ENCODE assay signal across 9 cellular contexts in the genomic region with DNA sequence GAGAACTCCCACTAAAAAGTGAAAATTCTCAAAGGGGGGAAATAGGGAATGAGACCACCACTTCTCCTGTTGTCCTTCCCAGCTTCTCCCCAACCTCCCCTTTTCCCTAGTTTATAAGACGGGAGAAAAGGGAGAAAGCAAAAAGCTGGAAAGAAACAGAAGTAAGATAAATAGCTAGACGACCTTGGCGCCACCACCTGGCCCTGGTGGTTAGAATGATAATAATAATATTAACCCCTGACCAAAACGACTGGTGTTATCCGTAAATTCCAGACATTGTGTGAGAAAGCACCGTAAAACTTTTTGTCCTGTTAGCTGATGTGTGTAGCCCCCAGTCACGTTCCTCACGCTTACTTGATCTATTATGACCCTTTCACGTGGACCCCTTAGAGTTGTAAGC. TPM values are rescaled to one million over a fixed set of nuclear protein-coding genes. Genes with fewer than 3 reads are reported as not detected.
A peak's percentile ranks its signal among the peaks of the same experiment; 100 is the strongest.
DNase-seq lines count a peak whose midpoint lies in the region; ATAC-seq, FAIRE-seq and TF ChIP-seq lines count a peak whose summit lies in the region.
"Not testable (repeated sequence)": the region's sequence is repeated elsewhere in the genome, so short reads cannot be mapped to it uniquely, and the experiment has no call there.
"Had no signal": no experiment of that assay in that cellular context is flagged by ENCODE, and none has a peak within 500 bp of the region (broad histone marks: within the 10 kb centered on the region; RNA-seq: fewer than 3 reads in every experiment).

No MANE protein-coding gene starts in this region.

- not testable (repeated sequence) for H3K79me2 ChIP-seq in DOHH2 (ENCODE audit: control insufficient read depth, low read length); astrocyte (ENCODE audit: insufficient read depth, low read length); H1 (ENCODE audit: control insufficient read depth in 1 of 2, insufficient read depth in 2 of 2, low read length in 2 of 2)

- H4K8ac ChIP-seq in H1 (ENCODE audit: extremely low read depth, insufficient read depth, low read length); mesenchymal stem cell (ENCODE audit: low read length): not testable (repeated sequence)

- H4K20me1 ChIP-seq in DOHH2 (ENCODE audit: control insufficient read depth, insufficient read depth, low read depth, low read length); astrocyte (ENCODE audit: insufficient read depth, low read length); H1 (replicated peaks in 1 of 2; ENCODE audit: control insufficient read depth in 1 of 2, insufficient read depth in 2 of 2, low read length in 2 of 2): not testable (repeated sequence)

- H2BK20ac ChIP-seq in H1 (ENCODE audit: low read length): not testable (repeated sequence)

- peak; percentile 29; the same call in 2 of the 3 replicates for TF ChIP-seq CTCF in A549 (IDR thresholded peaks at IDR 0.05)
- peak; percentile 9 for TF ChIP-seq CTCF in DOHH2 (IDR thresholded peaks at IDR 0.05; ENCODE audit: low read depth, low read length, poor library complexity, severe bottlenecking)
- not testable (repeated sequence) for TF ChIP-seq CTCF in astrocyte (IDR thresholded peaks at IDR 0.05; ENCODE audit: insufficient read depth, low read depth, low read length); H1 (IDR thresholded peaks at IDR 0.05; ENCODE audit: control extremely low read depth in 1 of 3, insufficient read depth in 1 of 3, low read depth in 1 of 3, low read length in 3 of 3); spleen (IDR thresholded peaks at IDR 0.05 in 8 of 11, conservative IDR thresholded peaks at IDR 0.05 in 3 of 11)

- not testable (repeated sequence) for H3F3A ChIP-seq in DOHH2 (ENCODE audit: control insufficient read depth, insufficient read depth)

- WGBS in A549 (ENCODE audit: missing lambda C conversion rate): 36% methylated on average over 9 of the region's 9 CpGs
- 75% methylated on average over 9 of the region's 9 CpGs; no CpG with 5 or more reads in 1 of the 2 experiments for WGBS in H1 (ENCODE audit: extremely low coverage in 1 of 2, insufficient coverage in 1 of 2, insufficient read length in 1 of 2, insufficient replicate concordance in 2 of 2, low coverage in 1 of 2, low lambda C conversion rate in 2 of 2, missing lambda C conversion rate in 1 of 2), 2 experiments
- WGBS in mesenchymal stem cell: 82% methylated on average over 9 of the region's 9 CpGs
- 78 to 86% (median 83%) methylated on average over 9 of the region's 9 CpGs for WGBS in spleen, 5 donors

- H3K36me3 Mint-ChIP-seq in astrocyte (ENCODE audit: low read depth, unreplicated experiment): not testable (repeated sequence)

- H3K36me3 ChIP-seq in DOHH2 (ENCODE audit: control insufficient read depth, low read length); astrocyte (ENCODE audit: insufficient read depth, low read length); H1 (ENCODE audit: control insufficient read depth in 2 of 4, insufficient read depth in 4 of 4, low read length in 3 of 4); mesenchymal stem cell (ENCODE audit: control insufficient read depth in 1 of 2, insufficient read depth in 2 of 2, low read depth in 1 of 2, low read length in 2 of 2); spleen: not testable (repeated sequence)

- peak overlapping the region; percentile 22 for H3K9ac ChIP-seq in astrocyte (ENCODE audit: low read length)
- not testable (repeated sequence) for H3K9ac ChIP-seq in H1 (replicated peaks in 1 of 4; ENCODE audit: extremely low read depth in 1 of 4, low read depth in 3 of 4, low read length in 3 of 4); mesenchymal stem cell (ENCODE audit: low read length)

- DNase-seq in A549 (ENCODE audit: low read depth in 1 of 2, low spot score in 1 of 2); astrocyte (ENCODE audit: low read depth); H1 (ENCODE audit: low read depth in 1 of 2, low spot score in 2 of 2); mesenchymal stem cell; spleen: not testable (repeated sequence)
- peak; percentile 19 for DNase-seq in NCI-H510A treated with DMSO at 0.1 percent for 48 hours (lab: John Stamatoyannopoulos, UW)

- POLR2A ChIA-PET in A549 (lab: Yijun Ruan, JAX) (interaction anchor here (1.0 kb wide), 1 partner anchor 56 kb away, joined by 3 read pairs; the partner anchor contains the start of gene NCL), H1 (lab: Charles Lee; ENCODE audit: partially characterized antibody) (interaction anchor here (1.1 to 20.1 kb wide), 4 partner anchors 7 to 56 kb away, joined by 3 to 235 read pairs (median 52); partner anchors contain the start of gene NCL)

- H2BK120ac ChIP-seq in H1 (replicated peaks; ENCODE audit: low read depth, low read length); mesenchymal stem cell (ENCODE audit: low read depth, low read length): not testable (repeated sequence)

- H3K4me3 ChIP-seq in A549; DOHH2 (ENCODE audit: low read length); astrocyte (ENCODE audit: insufficient read depth, low read depth, low read length); H1 (ENCODE audit: extremely low read depth in 1 of 4, insufficient read depth in 2 of 4, low read depth in 3 of 4, low read length in 4 of 4); mesenchymal stem cell (ENCODE audit: insufficient read depth in 1 of 2, low read depth in 1 of 2, low read length in 2 of 2); spleen: not testable (repeated sequence)

- H3K79me1 ChIP-seq in H1 (ENCODE audit: low read depth, low read length); mesenchymal stem cell (replicated peaks; ENCODE audit: low read length, poor library complexity, severe bottlenecking): not testable (repeated sequence)

- not testable (repeated sequence) for H3K56ac ChIP-seq in H1 (replicated peaks; ENCODE audit: insufficient read length, low read depth, low read length)

- H3K23me2 ChIP-seq in H1 (ENCODE audit: low read depth, low read length): not testable (repeated sequence)

- not testable (repeated sequence) for H3K27me3 ChIP-seq in DOHH2 (ENCODE audit: control insufficient read depth, low read length); astrocyte (ENCODE audit: insufficient read depth, low read length); H1 (replicated peaks in 1 of 4; ENCODE audit: control insufficient read depth in 3 of 4, extremely low read depth in 1 of 4, insufficient read depth in 3 of 4, low read length in 3 of 4)
- H3K27me3 ChIP-seq in mesenchymal stem cell (ENCODE audit: control insufficient read depth in 1 of 2, insufficient read depth in 1 of 2, low read length in 2 of 2): peaks cover 0 to 22% of the 10 kb centered on the region in 2 experiments
- H3K27me3 ChIP-seq in spleen (replicated peaks in 1 of 7): peaks cover 0 to 17% (median 5%) of the 10 kb centered on the region in 7 donors

- H4K91ac ChIP-seq in H1 (replicated peaks; ENCODE audit: insufficient read length, low read length); mesenchymal stem cell (ENCODE audit: low read length): not testable (repeated sequence)

- not testable (repeated sequence) for FAIRE-seq in A549 (lab: Jason Lieb, UNC); astrocyte (lab: Jason Lieb, UNC); H1 (lab: Jason Lieb, UNC)

- not testable (repeated sequence) for H3K23ac ChIP-seq in H1 (ENCODE audit: insufficient read length); mesenchymal stem cell (ENCODE audit: low read length in 2 of 2)

- H3K4me2 ChIP-seq in A549; DOHH2 (ENCODE audit: low read length); H1 (ENCODE audit: insufficient read depth in 1 of 2, low read depth in 2 of 2, low read length in 2 of 2); mesenchymal stem cell (ENCODE audit: low read length, poor library complexity, severe bottlenecking): not testable (repeated sequence)
- peak overlapping the region; percentile 48 for H3K4me2 ChIP-seq in astrocyte (ENCODE audit: low read length)

- H3K27ac Mint-ChIP-seq in astrocyte (ENCODE audit: unreplicated experiment): peak overlapping the region; percentile 78

- not testable (repeated sequence) for H4K5ac ChIP-seq in H1 (ENCODE audit: insufficient read length, low read depth, low read length)

- peaks cover 25% of the 10 kb centered on the region for H3K4me1 Mint-ChIP-seq in astrocyte (ENCODE audit: low read depth, unreplicated experiment)

- not testable (repeated sequence) for H2BK15ac ChIP-seq in H1 (ENCODE audit: low read length); mesenchymal stem cell (ENCODE audit: low read depth, poor library complexity, severe bottlenecking)

- intact Hi-C loops in spleen (cut with DNase I; ENCODE audit: low total_unique reads): not testable (repeated sequence)

- not testable (repeated sequence) for H2BK5ac ChIP-seq in H1 (ENCODE audit: low read depth, low read length); mesenchymal stem cell (ENCODE audit: low read depth, low read length, poor library complexity, severe bottlenecking)

- not testable (repeated sequence) for ATAC-seq in A549

- H3K27me3 Mint-ChIP-seq in astrocyte (ENCODE audit: low read depth, unreplicated experiment): not testable (repeated sequence)

- H3K9me2 ChIP-seq in DOHH2 (replicated peaks; ENCODE audit: control insufficient read depth, low read length): not testable (repeated sequence)

- H3K9me3 ChIP-seq in A549; astrocyte (ENCODE audit: insufficient read depth, low read depth, low read length); H1 (ENCODE audit: insufficient read depth in 2 of 2, low read depth in 1 of 2, low read length in 1 of 2); mesenchymal stem cell (ENCODE audit: control insufficient read depth, low read length): not testable (repeated sequence)
- peaks cover 10% of the 10 kb centered on the region for H3K9me3 ChIP-seq in DOHH2 (ENCODE audit: control insufficient read depth, insufficient read depth, low read length)
- peaks cover 0 to 12% (median 8%) of the 10 kb centered on the region in 8 donors for H3K9me3 ChIP-seq in spleen

- CTCF ChIA-PET in A549 (lab: Yijun Ruan, JAX): interaction anchor here (0.7 to 20.2 kb wide), 9 partner anchors 8 to 304 kb away, joined by 3 to 333 read pairs (median 4); partner anchors contain the start of gene B3GNT7
- CTCF ChIA-PET in H1 (lab: Charles Lee; ENCODE audit: partially characterized antibody): interaction anchor here (0.6 to 32.5 kb wide), 21 partner anchors 4 to 481 kb away, joined by 3 to 617 read pairs (median 7); partner anchors contain the start of gene B3GNT7

- not testable (repeated sequence) for H3K4me1 ChIP-seq in A549
- peaks cover 39% of the 10 kb centered on the region for H3K4me1 ChIP-seq in DOHH2 (ENCODE audit: control insufficient read depth, low read length)
- peaks cover 24% of the 10 kb centered on the region for H3K4me1 ChIP-seq in astrocyte (ENCODE audit: insufficient read depth, low read length)
- peaks cover 6 to 21% (median 17%) of the 10 kb centered on the region in 4 experiments for H3K4me1 ChIP-seq in H1 (replicated peaks in 1 of 4; ENCODE audit: control insufficient read depth in 3 of 4, insufficient read depth in 4 of 4, low read length in 3 of 4)
- H3K4me1 ChIP-seq in mesenchymal stem cell (ENCODE audit: control insufficient read depth, insufficient read depth, low read depth, low read length): peaks cover 16% of the 10 kb centered on the region
- peaks cover 6 to 36% (median 30%) of the 10 kb centered on the region in 6 donors for H3K4me1 ChIP-seq in spleen

- H3K4ac ChIP-seq in H1 (replicated peaks; ENCODE audit: insufficient read length, low read depth, low read length); mesenchymal stem cell (ENCODE audit: low read depth in 1 of 2, low read length in 2 of 2): not testable (repeated sequence)

- TF ChIP-seq RAD21 in A549 (conservative IDR thresholded peaks at IDR 0.05 in 1 of 2, IDR thresholded peaks at IDR 0.05 in 1 of 2): peak in 1 of 2 experiments; percentile 25; a peak in 2 of 5 replicates
- 0 out of 4 replicates have a peak, but pooled peaks of 1 of the 2 experiments have one; percentile 3 for TF ChIP-seq RAD21 in H1 (IDR thresholded peaks at IDR 0.05 in 1 of 2, conservative IDR thresholded peaks at IDR 0.05 in 1 of 2; ENCODE audit: low read depth in 2 of 2, low read length in 2 of 2)

- not testable (repeated sequence) for H3K9me3 Mint-ChIP-seq in astrocyte (ENCODE audit: unreplicated experiment)

- H2AK5ac ChIP-seq in H1 (ENCODE audit: low read depth, low read length); mesenchymal stem cell (ENCODE audit: low read length, severe bottlenecking): not testable (repeated sequence)

- not testable (repeated sequence) for TF ChIP-seq EP300 in A549 (IDR thresholded peaks at IDR 0.05); H1 (IDR thresholded peaks at IDR 0.05; ENCODE audit: borderline replicate concordance in 1 of 2, low read depth in 2 of 2, low read length in 2 of 2)

- not testable (repeated sequence) for H2AFZ ChIP-seq in astrocyte (ENCODE audit: low read depth, low read length); H1 (ENCODE audit: low read length); mesenchymal stem cell (ENCODE audit: low read depth, low read length)

- not testable (repeated sequence) for H3K18ac ChIP-seq in H1 (ENCODE audit: extremely low read depth, low read length); mesenchymal stem cell (ENCODE audit: low read depth in 1 of 2, low read length in 2 of 2)

- not testable (repeated sequence) for TF ChIP-seq POLR2A in A549 (IDR thresholded peaks at IDR 0.05; ENCODE audit: low read length); H1 (IDR thresholded peaks at IDR 0.05; ENCODE audit: control extremely low read depth in 1 of 2, low read depth in 2 of 2, low read length in 2 of 2); spleen (IDR thresholded peaks at IDR 0.05)

- 0 out of 2 replicates have a peak overlapping the region, but pooled peaks have one; percentile 68 for H2BK12ac ChIP-seq in H1 (ENCODE audit: low read depth, low read length)
- not testable (repeated sequence) for H2BK12ac ChIP-seq in mesenchymal stem cell (ENCODE audit: low read length in 2 of 2)

- H3K4me3 Mint-ChIP-seq in astrocyte (ENCODE audit: unreplicated experiment): not testable (repeated sequence)

- H3K27ac ChIP-seq in A549; DOHH2 (ENCODE audit: low read depth, low read length); astrocyte (ENCODE audit: low read depth, low read length); H1 (ENCODE audit: low read depth, low read length): not testable (repeated sequence)
- peak overlapping the region; percentile 8 for H3K27ac ChIP-seq in mesenchymal stem cell (ENCODE audit: low read length, poor library complexity, severe bottlenecking)
- peak overlapping the region in 6 of 8 donors; percentile 65 to 83 (median 69) for H3K27ac ChIP-seq in spleen

- H3K14ac ChIP-seq in H1 (ENCODE audit: insufficient read length); mesenchymal stem cell (ENCODE audit: low read length in 2 of 2): not testable (repeated sequence)

RNA-seq across cellular contexts. Expression of gene B3GNT7, which starts 12.8 kb away (rescaled TPM):
- polyA plus RNA-seq in A549 (2011; rRNA removed): 0.48 and 0.95 TPM in 2 replicates
- polyA plus RNA-seq in A549 (2012; cell fraction: cytosol; rRNA removed): 0.94 and 1.1 TPM in 2 replicates
- polyA plus RNA-seq in A549 (2012; cell fraction: nucleus; rRNA removed): 1.7 and 3.0 TPM in 2 replicates
- 0.71 to 1.3 TPM (median 0.96 TPM) in 3 replicates for polyA plus RNA-seq in A549 (2017; fragmentation: RNase III; extraction: RNeasy Plus Mini Kit Qiagen cat#74134 plus additional on column Dnase treatment)
- 1.2 and 1.7 TPM in 2 replicates for polyA minus RNA-seq in A549 (2011; rRNA and poly(A)+ RNA removed)
- total RNA-seq in astrocyte: 1.2 and 1.7 TPM in 2 replicates
- total RNA-seq in H1 (2021; fragmentation: NEBNext Ultra II Directional; extraction: Animal tissue kit (Norgen Biotek cat#: 25700)): 72.5 and 73.1 TPM in 2 replicates
- polyA plus RNA-seq in H1 (2011; rRNA removed): 26.4 and 27.7 TPM in 2 replicates
- polyA plus RNA-seq in H1 (2011; cell fraction: cytosol; rRNA removed): 15.1 TPM
- 33.9 TPM for polyA plus RNA-seq in H1 (2011; cell fraction: nucleus; rRNA removed)
- polyA plus RNA-seq in H1 (2012, experiment 1 of 2): 54.0 to 78.2 TPM (median 68.9 TPM) in 4 replicates
- polyA plus RNA-seq in H1 (2012, experiment 2 of 2): 70.7 TPM
- polyA plus RNA-seq in H1 (2013, experiment 1 of 2): 150 TPM
- polyA plus RNA-seq in H1 (2013, experiment 2 of 2): 144 TPM
- 19.3 and 21.6 TPM in 2 replicates for polyA minus RNA-seq in H1 (2011; rRNA and poly(A)+ RNA removed)
- polyA minus RNA-seq in H1 (2011; cell fraction: cytosol; rRNA and poly(A)+ RNA removed): 41.2 TPM
- polyA minus RNA-seq in H1 (2011; cell fraction: nucleus; rRNA and poly(A)+ RNA removed): 19.9 TPM
- 0.26 TPM for polyA plus RNA-seq in mesenchymal stem cell (2013, experiment 1 of 2)
- 0.21 TPM for polyA plus RNA-seq in mesenchymal stem cell (2013, experiment 2 of 2)
- total RNA-seq in spleen: 10 to 100 TPM; 10.7 to 17.5 (median 11.9) TPM
- 1 to 10 TPM in 2 of 3 donors, under 1 TPM in 1; 0.96 to 1.7 (median 1.4) TPM for polyA plus RNA-seq in spleen
- total RNA-seq: A673, GM23248 had no signal
- polyA plus RNA-seq: GM23248 had no signal

RNA-seq across cellular contexts. Expression of gene NCL, which starts 56.0 kb away (rescaled TPM):
- polyA plus RNA-seq in A549 (2011; rRNA removed) (390 and 456 TPM in 2 replicates), A549 (2017; fragmentation: RNase III; extraction: RNeasy Plus Mini Kit Qiagen cat#74134 plus additional on column Dnase treatment) (745 to 805 TPM (median 766 TPM) in 3 replicates), H1 (2011; rRNA removed) (61.2 and 61.5 TPM in 2 replicates), spleen (100 to 1,000 TPM; 113 to 161 (median 152) TPM)
- polyA plus RNA-seq in A549 (2012; cell fraction: cytosol; rRNA removed): 237 and 279 TPM in 2 replicates
- polyA plus RNA-seq in A549 (2012; cell fraction: nucleus; rRNA removed): 106 and 163 TPM in 2 replicates
- 112 and 119 TPM in 2 replicates for polyA minus RNA-seq in A549 (2011; rRNA and poly(A)+ RNA removed)
- total RNA-seq in astrocyte (562 and 603 TPM in 2 replicates), spleen (100 to 1,000 TPM; 133 to 424 (median 306) TPM)
- total RNA-seq in H1 (2021; fragmentation: NEBNext Ultra II Directional; extraction: Animal tissue kit (Norgen Biotek cat#: 25700)): 1,442 and 1,478 TPM in 2 replicates
- polyA plus RNA-seq in H1 (2011; cell fraction: cytosol; rRNA removed): 262 TPM
- 125 TPM for polyA plus RNA-seq in H1 (2011; cell fraction: nucleus; rRNA removed)
- polyA plus RNA-seq in H1 (2012, experiment 1 of 2): 864 to 1,058 TPM (median 903 TPM) in 4 replicates
- polyA plus RNA-seq in H1 (2012, experiment 2 of 2): 81.1 TPM
- 607 TPM for polyA plus RNA-seq in H1 (2013, experiment 1 of 2)
- polyA plus RNA-seq in H1 (2013, experiment 2 of 2): 625 TPM
- polyA minus RNA-seq in H1 (2011; rRNA and poly(A)+ RNA removed): 73.2 and 117 TPM in 2 replicates
- polyA minus RNA-seq in H1 (2011; cell fraction: cytosol; rRNA and poly(A)+ RNA removed): 146 TPM
- polyA minus RNA-seq in H1 (2011; cell fraction: nucleus; rRNA and poly(A)+ RNA removed): 137 TPM
- 256 TPM for polyA plus RNA-seq in mesenchymal stem cell (2013, experiment 1 of 2)
- polyA plus RNA-seq in mesenchymal stem cell (2013, experiment 2 of 2): 256 TPM
